13 cellular contexts compared by ENCODE assay signal in the genomic region with DNA sequence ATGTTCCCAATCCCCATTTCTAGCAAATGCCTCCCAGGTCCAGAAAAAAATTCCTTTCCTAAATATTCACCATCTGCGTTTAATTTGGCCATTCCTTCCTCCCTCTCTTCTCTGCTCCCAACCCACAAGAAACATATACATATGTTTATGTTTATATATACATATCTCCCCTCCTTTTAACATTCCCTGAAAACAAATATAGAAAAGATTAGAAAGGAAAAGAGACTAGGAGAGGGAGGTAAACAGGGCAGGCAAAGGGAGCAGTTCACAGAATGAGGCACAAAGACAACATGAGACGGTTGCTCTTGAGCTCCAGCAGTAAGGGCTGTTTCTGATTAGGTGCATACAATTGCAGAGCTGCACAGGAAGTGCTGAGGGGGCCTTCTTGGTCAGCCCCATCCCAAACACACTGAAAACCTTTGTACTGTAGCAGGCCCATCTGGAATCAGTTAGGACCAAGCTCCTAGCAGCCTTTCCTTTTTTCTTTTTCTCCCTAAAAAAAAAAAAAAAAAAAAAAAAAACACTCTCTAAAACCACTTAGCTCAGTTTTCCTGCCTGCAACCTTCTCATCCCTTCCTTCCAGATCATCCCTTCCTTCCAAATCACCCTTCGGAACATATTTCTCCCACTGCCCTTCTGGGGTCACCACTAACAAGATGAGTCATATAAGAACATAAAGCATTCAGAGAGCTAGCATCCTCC. TPM values are rescaled to one million over a fixed set of nuclear protein-coding genes. Genes with fewer than 3 reads are reported as not detected.
DNase-seq lines count a peak whose midpoint lies in the region; ATAC-seq and TF ChIP-seq lines count a peak whose summit lies in the region.
"Had no signal": no experiment of that assay in that cellular context is flagged by ENCODE, and none has a peak within 500 bp of the region (broad histone marks: within the 10 kb centered on the region; RNA-seq: fewer than 3 reads in every experiment).

No MANE protein-coding gene starts in this region.

- H3K9me3 ChIP-seq in thoracic aorta (no peaks in the 10 kb centered on the region), adrenal gland (replicated peaks in 1 of 3) (no peaks in the 10 kb centered on the region)

- peaks cover 6% of the 10 kb centered on the region for H3K27me3 Mint-ChIP-seq in activated T-cell treated with anti-CD3 and anti-CD28 coated beads, Interleukin-2, amount 50 U/mL, for 24 hours

- WGBS in adrenal gland, 4 donors: 56 to 71% (median 62%) methylated on average over 3 of the region's 3 CpGs

- no peaks in the 10 kb centered on the region for H3K9me3 Mint-ChIP-seq in activated T-cell treated with anti-CD3 and anti-CD28 coated beads, Interleukin-2, amount 50 U/mL, for 24 hours
- H3K9me3 Mint-ChIP-seq: natural killer cell treated with Interleukin-12 subunit alpha and Interleukin-12 subunit beta and Interleukin-15 and Interleukin-18, amount 100 ng/mL, for 72 hours had no signal

- H3K27ac ChIP-seq in thoracic aorta (peak overlapping the region; percentile 87 to 90), adrenal gland (peak overlapping the region in 1 of 5 donors; percentile 48)
- H3K27ac ChIP-seq: 22Rv1, KMS-11 had no signal

- intact Hi-C loops in left ventricle myocardium superior (cut with micrococcal nuclease) (loop anchor here (10.0 kb wide), 1 partner anchor 53 kb away; the partner anchor contains the start of gene RBFOX2), adrenal gland (cut with DNase I) (no loop called here)

- H3K36me3 Mint-ChIP-seq in activated T-cell treated with anti-CD3 and anti-CD28 coated beads, Interleukin-2, amount 50 U/mL, for 24 hours (ENCODE audit: low read depth): no peaks in the 10 kb centered on the region
- H3K36me3 Mint-ChIP-seq: natural killer cell treated with Interleukin-12 subunit alpha and Interleukin-12 subunit beta and Interleukin-15 and Interleukin-18, amount 100 ng/mL, for 72 hours had no signal

- H3K27me3 ChIP-seq in thoracic aorta (replicated peaks; ENCODE audit: insufficient read depth): no peaks in the 10 kb centered on the region
- no peaks in the 10 kb centered on the region for H3K27me3 ChIP-seq in adrenal gland

- TF ChIP-seq CTCF in WI38 (IDR thresholded peaks at IDR 0.05; ENCODE audit: low read depth, low read length): no peak
- TF ChIP-seq CTCF in thoracic aorta (IDR thresholded peaks at IDR 0.05): no peak
- TF ChIP-seq CTCF in adrenal gland (IDR thresholded peaks at IDR 0.05): no peak

- H3K4me1 ChIP-seq in thoracic aorta (ENCODE audit: control insufficient read depth in 1 of 2, low read depth in 2 of 2) (peaks cover 37 to 83% of the 10 kb centered on the region in 2 donors), adrenal gland (replicated peaks in 1 of 2) (peaks cover 4 to 61% of the 10 kb centered on the region in 2 donors)

- H3K4me3 Mint-ChIP-seq in activated T-cell treated with anti-CD3 and anti-CD28 coated beads, Interleukin-2, amount 50 U/mL, for 24 hours: no peak overlapping the region
- H3K4me3 Mint-ChIP-seq: natural killer cell treated with Interleukin-12 subunit alpha and Interleukin-12 subunit beta and Interleukin-15 and Interleukin-18, amount 100 ng/mL, for 72 hours had no signal

- ATAC-seq in left ventricle myocardium superior: peak; percentile 79
- ATAC-seq in thoracic aorta (ENCODE audit: insufficient number of reproducible peaks, low FRiP score, low read depth): no peak
- ATAC-seq in HG03175 (IDR thresholded peaks at IDR 0.05; ENCODE audit: unreplicated experiment): no peak
- ATAC-seq: natural killer cell treated with Interleukin-12 subunit alpha and Interleukin-12 subunit beta and Interleukin-15 and Interleukin-18, amount 100 ng/mL, for 72 hours had no signal

- no peaks in the 10 kb centered on the region for H3K4me1 Mint-ChIP-seq in activated T-cell treated with anti-CD3 and anti-CD28 coated beads, Interleukin-2, amount 50 U/mL, for 24 hours (ENCODE audit: low read depth)

- H3K27ac Mint-ChIP-seq in activated T-cell treated with anti-CD3 and anti-CD28 coated beads, Interleukin-2, amount 50 U/mL, for 24 hours: no peak overlapping the region
- H3K27ac Mint-ChIP-seq: natural killer cell treated with Interleukin-12 subunit alpha and Interleukin-12 subunit beta and Interleukin-15 and Interleukin-18, amount 100 ng/mL, for 72 hours had no signal

- no peaks in the 10 kb centered on the region for H3K36me3 ChIP-seq in thoracic aorta
- H3K36me3 ChIP-seq in adrenal gland (replicated peaks in 1 of 2): no peaks in the 10 kb centered on the region

- DNase-seq in DMS 273 (lab: John Stamatoyannopoulos, UW; ENCODE audit: unreplicated experiment) (peak; percentile 33), DMS 273 treated with DMSO at 0.1 percent for 48 hours (lab: John Stamatoyannopoulos, UW) (no peak), left ventricle myocardium superior (peak; percentile 37), thoracic aorta (ENCODE audit: low spot score) (no peak), adrenal gland (no peak)
- DNase-seq in activated T-cell treated with anti-CD3 and anti-CD28 coated beads, Interleukin-2, amount 50 U/mL, for 24 hours: no peak
- DNase-seq: stimulated activated naive CD4-positive, alpha-beta T cell treated with Interleukin-2 at 50 U/mL for 16 hours; T1000 had no signal

- peak overlapping the region; percentile 21; the same call in 1 of the 2 replicates for H3K4me3 ChIP-seq in WI38 (ENCODE audit: low read depth, low read length)
- H3K4me3 ChIP-seq in thoracic aorta: no peak overlapping the region
- no peak overlapping the region for H3K4me3 ChIP-seq in adrenal gland

- TF ChIP-seq POLR2A in adrenal gland (IDR thresholded peaks at IDR 0.05): no peak

RNA-seq across cellular contexts. Expression of gene RBFOX2, which starts 57.1 kb away (rescaled TPM):
- total RNA-seq in left ventricle myocardium superior: 76.7 TPM
- 100 to 1,000 TPM; 117 to 143 TPM for total RNA-seq in thoracic aorta
- 10 to 100 TPM; 52.0 to 86.6 (median 73.6) TPM for total RNA-seq in adrenal gland
- 10 to 100 TPM; 15.7 to 48.7 (median 28.5) TPM for polyA plus RNA-seq in adrenal gland

Comparison
In these comparisons a context has a peak if more than half of its experiments do, and no peak if none do; other contexts are left out.
1. DNase-seq: peak in DMS 273 (single experiment) and left ventricle myocardium superior (single experiment); none in DMS 273 treated with DMSO at 0.1 percent for 48 hours (single experiment), thoracic aorta (single experiment), activated T-cell treated with anti-CD3 and anti-CD28 coated beads, Interleukin-2, amount 50 U/mL, for 24 hours (single experiment) and adrenal gland (0 of 7).